In genomic region chr1:85276290-85277026, GRCh38 we compare ENCODE assay signal across 8 cellular contexts. TPM values are rescaled to one million over a fixed set of nuclear protein-coding genes. Genes with fewer than 3 reads are reported as not detected.
DNase-seq lines count a peak whose midpoint lies in the region; ATAC-seq and TF ChIP-seq lines count a peak whose summit lies in the region.

TSS of gene BCL10 (minus strand) at chr1:85276632. CDS start at chr1:85276352, 280 bp downstream.

- peak; percentile 97 for ATAC-seq in HG03432 (IDR thresholded peaks at IDR 0.05; ENCODE audit: unreplicated experiment)

- DNase-seq in AG20443 (ENCODE audit: low spot score) (peak; percentile 97), NCI-H510A (lab: John Stamatoyannopoulos, UW) (peak; percentile 100), cerebellum (ENCODE audit: low spot score) (peak; percentile 99), islet precursor cell (peak; percentile 99)
- DNase-seq in activated CD4-positive, alpha-beta T cell treated with anti-CD3 and anti-CD28 coated beads for 1 hour: peak; percentile 96
- peak; percentile 93 to 96 (median 95) for DNase-seq in stimulated activated CD4-positive, alpha-beta T cell treated with anti-CD3 and anti-CD28 coated beads, Interleukin-12 subunit alpha, Interleukin-12 subunit beta, amount 100 ng/mL, for 48 hours (ENCODE audit: low read depth in 2 of 3, low spot score in 1 of 3)

- peak; percentile 82 for TF ChIP-seq POLR2A in GM19099 (IDR thresholded peaks at IDR 0.05; ENCODE audit: extremely low read depth, insufficient read length, low read depth)

RNA-seq across cellular contexts. Expression of gene BCL10, which starts in this region (rescaled TPM):
- 23.9 TPM for total RNA-seq in cerebellum

Comparison
In these comparisons a context has a peak if more than half of its experiments do, and no peak if none do; other contexts are left out.
1. Peak in every context shown above with its lines: DNase-seq and ATAC-seq.